Comparison of ENCODE assay signal across 17 cellular contexts in genomic region chr4:107685740-107686139, GRCh38.
"Had no signal": no experiment of that assay in that cellular context is flagged by ENCODE, and none has a peak within 500 bp of the region (broad histone marks: within the 10 kb centered on the region; RNA-seq: fewer than 3 reads in every experiment).

No MANE protein-coding gene starts in this region.

- H3K36me3 ChIP-seq: gastrocnemius medialis had no signal

- DNase-seq: effector CD4-positive, alpha-beta T cell; gastrocnemius medialis; glutamatergic neuron; immature natural killer cell; kidney; natural killer cell; posterior cingulate gyrus; stimulated activated CD4-positive, alpha-beta T cell treated with anti-CD3 and anti-CD28 coated beads, Interleukin-2, amount 100 ng/mL, for 24 hours; stimulated activated CD4-positive, alpha-beta T cell treated with anti-CD3 and anti-CD28 coated beads, Interleukin-4, amount 100 ng/mL, for 4 hours; stimulated activated naive B cell treated with anti-CD40 and anti-IgM and Interleukin-4, amounts not matched to agents 10 μg/mL and 1 μg/mL and 100 μg/mL, for 72 hours; stimulated activated naive CD8-positive, alpha-beta T cell treated with anti-CD3 and anti-CD28 coated beads, Interleukin-15, amount 100 ng/mL, for 72 hours; substantia nigra; transverse colon had no signal

- H3K4me3 ChIP-seq: coronary artery, esophagus muscularis mucosa, gastrocnemius medialis, thoracic aorta, transverse colon had no signal

- H3K27ac ChIP-seq: coronary artery, epithelial cell of prostate, esophagus muscularis mucosa, gastrocnemius medialis, thoracic aorta, transverse colon had no signal

- H3K9me3 ChIP-seq: esophagus muscularis mucosa, gastrocnemius medialis, thoracic aorta, transverse colon had no signal

- H3K4me1 ChIP-seq: esophagus muscularis mucosa, gastrocnemius medialis, transverse colon had no signal

- H3K27me3 ChIP-seq: esophagus muscularis mucosa, gastrocnemius medialis, transverse colon had no signal
